Comparison of ENCODE assay signal across 8 cellular contexts in the genomic region with DNA sequence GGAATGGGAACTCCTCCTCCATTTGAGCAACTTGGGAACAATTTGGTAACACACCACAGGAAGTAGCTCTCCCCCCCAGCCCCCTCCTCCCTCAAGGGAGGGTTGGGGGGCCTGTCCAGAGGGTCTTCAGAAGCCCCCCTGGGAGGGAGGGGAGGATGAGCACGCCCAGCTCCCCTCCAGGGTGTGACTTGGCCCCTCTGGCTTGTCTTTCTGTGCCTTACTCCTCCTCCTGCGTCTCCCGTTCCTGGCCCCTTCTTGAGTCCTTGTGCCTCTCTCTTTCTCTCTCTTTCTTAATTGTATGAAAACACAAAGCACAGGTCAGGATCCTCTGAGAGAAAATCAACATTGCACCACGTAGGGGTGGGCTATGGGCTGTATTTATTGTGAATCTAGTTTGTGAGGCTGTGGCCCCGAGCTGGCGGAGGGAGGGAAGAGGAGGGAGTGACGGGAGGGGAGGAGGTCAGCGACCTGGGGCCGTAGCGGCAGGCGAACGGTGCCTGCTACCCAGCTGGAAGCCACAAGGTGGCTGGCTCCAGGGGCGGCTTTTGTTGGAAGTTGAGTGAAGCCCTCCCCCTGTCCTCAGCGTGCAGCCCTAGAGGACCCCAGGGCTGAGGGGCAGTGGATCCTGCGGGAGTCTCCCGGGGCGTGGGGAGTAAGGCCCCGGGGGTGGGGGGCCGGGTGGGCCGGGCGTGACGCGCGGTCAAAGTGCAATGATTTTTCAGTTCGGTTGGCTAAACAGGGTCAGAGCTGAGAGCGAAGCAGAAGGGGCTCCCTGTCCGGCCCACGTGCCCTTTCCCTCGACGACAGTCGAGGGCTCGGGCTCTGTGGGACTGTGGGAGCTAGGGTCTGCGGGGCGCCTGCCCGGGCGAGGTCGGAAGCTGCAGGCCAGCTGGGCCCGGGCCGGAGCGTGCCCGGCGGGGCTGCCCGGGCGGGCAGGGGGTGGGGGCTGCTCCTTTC. TPM values are rescaled to one million over a fixed set of nuclear protein-coding genes. Genes with fewer than 3 reads are reported as not detected.
DNase-seq lines count a peak whose midpoint lies in the region; ATAC-seq and TF ChIP-seq lines count a peak whose summit lies in the region.

No MANE protein-coding gene starts in this region.

- no peak overlapping the region for H2AFZ ChIP-seq in neural cell (ENCODE audit: low read depth, low read length)

- no peaks in the 10 kb centered on the region for H3K9me2 ChIP-seq in neural cell (ENCODE audit: insufficient read depth, low read length)

- H3K27me3 ChIP-seq in colonic mucosa, result no peaks in the 10 kb centered on the region
- peaks cover 73% of the 10 kb centered on the region for H3K27me3 ChIP-seq in neural cell (ENCODE audit: insufficient read depth, low read depth, low read length)

- peak overlapping the region in 1 of 2 donors; percentile 26 for H3K9ac ChIP-seq in colonic mucosa (ENCODE audit: low read depth in 2 of 2, low read length in 2 of 2)
- H3K9ac ChIP-seq in neural cell (ENCODE audit: low read length), result no peak overlapping the region

- no peaks in the 10 kb centered on the region for H3F3A ChIP-seq in neural cell (ENCODE audit: insufficient read depth, low read length, poor library complexity, severe bottlenecking)

- no peaks in the 10 kb centered on the region for H3K36me3 ChIP-seq in colonic mucosa
- no peaks in the 10 kb centered on the region for H3K36me3 ChIP-seq in neural cell (ENCODE audit: insufficient read depth, low read length)

- H3K27ac ChIP-seq in colonic mucosa (peak overlapping the region; percentile 36), neural cell (ENCODE audit: low read length) (no peak overlapping the region)

- intact Hi-C loops in colonic mucosa (cut with DNase I), result loop anchor here (10.0 kb wide), 1 partner anchor 61 kb away; no protein-coding TSS in a partner anchor

- peak; percentile 56 for DNase-seq in GF-D8 (lab: John Stamatoyannopoulos, UW)
- peak; percentile 40 for DNase-seq in NCI-H510A treated with DMSO at 0.1 percent for 48 hours (lab: John Stamatoyannopoulos, UW)
- DNase-seq in colonic mucosa, result no peak
- DNase-seq in T-helper 9 cell, result no peak
- DNase-seq in NCI-H748 (lab: John Stamatoyannopoulos, UW; ENCODE audit: unreplicated experiment), result no peak
- DNase-seq in NCI-H1105 treated with DMSO at 0.1 percent for 48 hours (lab: John Stamatoyannopoulos, UW), result no peak

- no peak overlapping the region for H3K4me3 ChIP-seq in colonic mucosa
- no peak overlapping the region for H3K4me3 ChIP-seq in neural cell (ENCODE audit: low read length)

- H4K20me1 ChIP-seq in neural cell (ENCODE audit: insufficient read depth), result no peaks in the 10 kb centered on the region

- TF ChIP-seq RAD21 in neural cell (conservative IDR thresholded peaks at IDR 0.05), result no peak

- H3K4me1 ChIP-seq in colonic mucosa, result peaks cover 14% of the 10 kb centered on the region

- no peak overlapping the region for H3K4me2 ChIP-seq in neural cell (ENCODE audit: low read length)

- no peaks in the 10 kb centered on the region for H3K79me2 ChIP-seq in neural cell (replicated peaks; ENCODE audit: insufficient read depth, low read length)

- TF ChIP-seq EP300 in neural cell (conservative IDR thresholded peaks at IDR 0.05; ENCODE audit: poor library complexity, severe bottlenecking), result no peak

- TF ChIP-seq CTCF in colonic mucosa (IDR thresholded peaks at IDR 0.05), result no peak
- TF ChIP-seq CTCF in neural cell (IDR thresholded peaks at IDR 0.05; ENCODE audit: poor library complexity, severe bottlenecking), result peak; percentile 26

- H3K9me3 ChIP-seq in colonic mucosa, result no peaks in the 10 kb centered on the region
- H3K9me3 ChIP-seq in neural cell (ENCODE audit: low read length), result no peaks in the 10 kb centered on the region

- no peak for ATAC-seq in HG02870 (IDR thresholded peaks at IDR 0.05; ENCODE audit: unreplicated experiment)

TF ChIP-seq in neural cell, 6 proteins besides CTCF, POLR2A, EP300 and RAD21:
- TF ChIP-seq POLR2AphosphoS5 (IDR thresholded peaks at IDR 0.05) (no peak), EZH2 (IDR thresholded peaks at IDR 0.05; ENCODE audit: borderline replicate concordance, insufficient read depth, low read length, poor library complexity, severe bottlenecking) (peak; percentile 62)

RNA-seq across cellular contexts. Expression of gene LYL1, which starts 6.4 kb away (rescaled TPM):
- total RNA-seq in colonic mucosa, result 1 to 10 TPM; 3.6 to 4.5 TPM
- not detected in 2 replicates for polyA plus RNA-seq in neural cell
- not detected in 2 replicates for polyA minus RNA-seq in neural cell

RNA-seq across cellular contexts. Expression of gene TRMT1, which starts 20.3 kb away (rescaled TPM):
- 10 to 100 TPM; 17.5 to 40.1 TPM for total RNA-seq in colonic mucosa
- 80.3 and 94.4 TPM in 2 replicates for polyA plus RNA-seq in neural cell
- 19.0 and 19.3 TPM in 2 replicates for polyA minus RNA-seq in neural cell

RNA-seq across cellular contexts. Expression of gene NACC1, which starts 21.9 kb away (rescaled TPM):
- 100 to 1,000 TPM in 1 of 2 donors, 10 to 100 TPM in 1; 56.7 to 119 TPM for total RNA-seq in colonic mucosa
- 11.6 and 16.1 TPM in 2 replicates for polyA plus RNA-seq in neural cell
- polyA minus RNA-seq in neural cell, result 13.9 and 16.6 TPM in 2 replicates

RNA-seq across cellular contexts. Expression of gene STX10, which starts 54.0 kb away (rescaled TPM):
- total RNA-seq in colonic mucosa, result 10 to 100 TPM; 51.0 to 78.2 TPM
- 157 and 191 TPM in 2 replicates for polyA plus RNA-seq in neural cell
- polyA minus RNA-seq in neural cell, result 38.1 and 42.4 TPM in 2 replicates

RNA-seq across cellular contexts. Expression of gene IER2, which starts 54.0 kb away (rescaled TPM):
- 100 to 1,000 TPM in 1 of 2 donors, 10 to 100 TPM in 1; 83.4 to 116 TPM for total RNA-seq in colonic mucosa
- polyA plus RNA-seq in neural cell, result 23.3 and 25.9 TPM in 2 replicates
- polyA minus RNA-seq in neural cell, result 14.8 and 19.5 TPM in 2 replicates

Comparison
In these comparisons a context has a peak if more than half of its experiments do, and no peak if none do; other contexts are left out.
1. DNase-seq: peak in GF-D8 (single experiment) and NCI-H510A treated with DMSO at 0.1 percent for 48 hours (single experiment); none in colonic mucosa (single experiment), T-helper 9 cell (single experiment), NCI-H748 (single experiment) and NCI-H1105 treated with DMSO at 0.1 percent for 48 hours (single experiment).